32 cellular contexts compared by ENCODE assay signal in the genomic region with DNA sequence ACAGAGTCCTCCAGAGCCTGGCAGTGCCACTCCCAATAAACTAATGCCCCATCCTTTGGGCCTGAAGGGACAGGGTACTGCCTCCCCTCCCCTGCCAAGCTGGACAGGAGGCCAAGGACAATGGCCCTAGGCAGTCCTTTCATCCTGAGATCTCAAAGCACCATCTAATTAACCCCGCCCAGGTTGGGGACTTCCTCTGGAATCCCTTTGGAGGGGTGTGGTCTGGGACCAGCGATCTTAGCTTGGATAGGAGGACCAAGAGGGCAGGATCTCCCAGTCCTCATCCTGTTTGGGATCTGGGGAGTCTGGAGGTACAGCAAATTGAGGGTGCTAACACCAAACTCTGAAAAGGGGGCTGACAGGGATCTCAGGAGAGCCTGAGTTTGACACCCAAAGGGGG. TPM values are rescaled to one million over a fixed set of nuclear protein-coding genes. Genes with fewer than 3 reads are reported as not detected.
"Had no signal": no experiment of that assay in that cellular context is flagged by ENCODE, and none has a peak within 500 bp of the region (broad histone marks: within the 10 kb centered on the region; RNA-seq: fewer than 3 reads in every experiment).

No MANE protein-coding gene starts in this region.

- H3K4me1 ChIP-seq: body of pancreas had no signal

- H3K4me3 Mint-ChIP-seq: activated B cell treated with CpG ODN at 0.5 μM for 24 hours; activated CD8-positive, alpha-beta memory T cell treated with anti-CD3 and anti-CD28 coated beads, Interleukin-2, amount 10 ng/mL, durations not matched to agents 7 days and 5 days; activated CD8-positive, alpha-beta T cell treated with anti-CD3 and anti-CD28 coated beads, Interleukin-2, amount 10 ng/mL, durations not matched to agents 7 days and 5 days; activated naive CD8-positive, alpha-beta T cell; effector memory CD8-positive, alpha-beta T cell; nephron had no signal

- H3K9me3 ChIP-seq: body of pancreas, neutrophil, ovary, prostate gland, testis, transverse colon, uterus had no signal

- H3K27me3 ChIP-seq: cardiac muscle cell, ovary, testis had no signal

- ATAC-seq: activated CD8-positive, alpha-beta memory T cell treated with anti-CD3 and anti-CD28 coated beads, Interleukin-2, amount 10 ng/mL, durations not matched to agents 7 days and 5 days; activated CD8-positive, alpha-beta T cell treated with anti-CD3 and anti-CD28 coated beads, Interleukin-2, amount 10 ng/mL, durations not matched to agents 7 days and 5 days; body of pancreas; effector memory CD8-positive, alpha-beta T cell; left cardiac atrium; left ventricle myocardium superior; sciatic nerve; stimulated activated naive CD8-positive, alpha-beta T cell treated with anti-CD3 and anti-CD28 coated beads, Interleukin-15, Interleukin-2, amounts not matched to agents 100 U/mL and 50 U/mL, for 24 hours had no signal

- DNase-seq: activated B cell treated with CpG ODN at 0.5 μM for 24 hours; activated CD8-positive, alpha-beta memory T cell treated with anti-CD3 and anti-CD28 coated beads, Interleukin-2, amount 10 ng/mL, durations not matched to agents 7 days and 5 days; activated CD8-positive, alpha-beta T cell treated with anti-CD3 and anti-CD28 coated beads, Interleukin-2, amount 10 ng/mL, durations not matched to agents 7 days and 5 days; activated naive CD4-positive, alpha-beta T cell treated with Interleukin-2 at 50 U/mL for 16 hours; activated T-cell treated with anti-CD3 and anti-CD28 coated beads, Interleukin-2, amount 50 U/mL, for 48 hours; anterior cingulate cortex; body of pancreas; cerebellar nuclear complex; dorsolateral prefrontal cortex; effector memory CD8-positive, alpha-beta T cell; foreskin fibroblast; head of caudate nucleus; hippocampal formation; left cardiac atrium; left ventricle myocardium superior; ovary; retina; stimulated activated CD4-positive, alpha-beta T cell treated with anti-CD3 and anti-CD28 coated beads, Interleukin-12 subunit alpha, Interleukin-12 subunit beta, amount 100 ng/mL, for 4 hours; stimulated activated CD4-positive, alpha-beta T cell treated with anti-CD3 and anti-CD28 coated beads, Interleukin-4, amount 100 ng/mL, for 1 hour; stimulated activated naive CD8-positive, alpha-beta T cell treated with anti-CD3 and anti-CD28 coated beads, Interleukin-15, Interleukin-2, amounts not matched to agents 100 U/mL and 50 U/mL, for 24 hours; testis; transverse colon; uterus had no signal

- H3K27ac ChIP-seq: body of pancreas, cardiac muscle cell, coronary artery, dorsolateral prefrontal cortex, neutrophil, ovary, prostate gland, skin epidermis, testis, transverse colon, uterus had no signal

- H3K27ac Mint-ChIP-seq: activated B cell treated with CpG ODN at 0.5 μM for 24 hours; activated CD8-positive, alpha-beta memory T cell treated with anti-CD3 and anti-CD28 coated beads, Interleukin-2, amount 10 ng/mL, durations not matched to agents 7 days and 5 days; activated CD8-positive, alpha-beta T cell treated with anti-CD3 and anti-CD28 coated beads, Interleukin-2, amount 10 ng/mL, durations not matched to agents 7 days and 5 days; activated naive CD8-positive, alpha-beta T cell; effector memory CD8-positive, alpha-beta T cell; nephron had no signal

- H3K36me3 Mint-ChIP-seq: activated CD8-positive, alpha-beta memory T cell treated with anti-CD3 and anti-CD28 coated beads, Interleukin-2, amount 10 ng/mL, durations not matched to agents 7 days and 5 days; activated naive CD8-positive, alpha-beta T cell had no signal

- H3K4me3 ChIP-seq: body of pancreas, cardiac muscle cell, coronary artery, dorsolateral prefrontal cortex, ovary, prostate gland, skin epidermis, testis, transverse colon, uterus had no signal

- H3K9me3 Mint-ChIP-seq: activated B cell treated with CpG ODN at 0.5 μM for 24 hours; effector memory CD8-positive, alpha-beta T cell; nephron had no signal

- H3K36me3 ChIP-seq: cardiac muscle cell, neutrophil, ovary, prostate gland, transverse colon, uterus had no signal

RNA-seq across cellular contexts. Expression of a gene that starts 37.6 kb away (rescaled TPM):
- total RNA-seq: body of pancreas, cardiac muscle cell, left cardiac atrium, left ventricle myocardium superior, lung microvascular endothelial cell had no signal
